In the genomic region with DNA sequence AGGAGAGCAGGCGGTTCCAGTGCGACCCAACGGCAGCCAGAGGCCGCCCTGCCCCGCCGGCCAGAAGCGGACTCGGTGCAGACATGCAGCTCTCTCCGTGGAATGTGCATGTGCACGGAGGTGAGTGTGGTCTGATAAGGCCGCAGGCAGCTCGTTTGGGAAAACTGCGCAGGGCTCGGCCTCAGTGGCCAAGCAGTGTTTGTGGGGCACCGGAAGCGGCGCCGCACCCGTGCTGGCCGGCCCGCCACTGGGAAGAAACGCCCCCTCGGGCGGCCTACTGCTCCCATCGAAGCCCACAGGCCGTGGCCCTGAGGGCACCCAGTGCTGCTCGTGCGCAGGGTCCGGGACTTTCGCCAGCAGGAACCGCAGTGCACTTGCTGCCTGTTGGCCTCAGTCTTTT, we compare ENCODE assay signal across 31 cellular contexts. TPM values are rescaled to one million over a fixed set of nuclear protein-coding genes. Genes with fewer than 3 reads are reported as not detected.
"Had no signal": no experiment of that assay in that cellular context is flagged by ENCODE, and none has a peak within 500 bp of the region (broad histone marks: within the 10 kb centered on the region; RNA-seq: fewer than 3 reads in every experiment).

No MANE protein-coding gene starts in this region.

- H3K4me1 Mint-ChIP-seq: immature natural killer cell; mesothelial cell of epicardium; naive B cell; nephron; neural progenitor cell; stimulated activated memory B cell treated with anti-CD40 and anti-IgM and Interleukin-4, amounts not matched to agents 10 μg/mL and 1 μg/mL and 100 μg/mL, for 72 hours; stimulated activated naive CD8-positive, alpha-beta T cell treated with anti-CD3 and anti-CD28 coated beads, Interleukin-15, amount 100 ng/mL, for 72 hours had no signal

- H3K4me3 ChIP-seq: left lung, lung, neural progenitor cell, ovary, prostate gland, sigmoid colon, thyroid gland, transverse colon, upper lobe of left lung, vagina had no signal

- H3K9me3 ChIP-seq: left lung, ovary, prostate gland, sigmoid colon, thyroid gland, transverse colon, upper lobe of left lung, vagina had no signal

- H3K4me2 ChIP-seq: neural progenitor cell had no signal

- H3K27me3 Mint-ChIP-seq: naive B cell; stimulated activated memory B cell treated with anti-CD40 and anti-IgM and Interleukin-4, amounts not matched to agents 10 μg/mL and 1 μg/mL and 100 μg/mL, for 72 hours; stimulated activated naive CD8-positive, alpha-beta T cell treated with anti-CD3 and anti-CD28 coated beads, Interleukin-15, amount 100 ng/mL, for 72 hours had no signal

- H3K36me3 ChIP-seq: neural progenitor cell, ovary, prostate gland, thyroid gland, transverse colon had no signal

- H3K36me3 Mint-ChIP-seq: naive B cell had no signal

- H3K27me3 ChIP-seq: left lung, neural progenitor cell, ovary, sigmoid colon, thyroid gland, transverse colon, upper lobe of left lung, vagina had no signal

- H3K27ac Mint-ChIP-seq: immature natural killer cell; mesothelial cell of epicardium; naive B cell; nephron; neural progenitor cell; stimulated activated memory B cell treated with anti-CD40 and anti-IgM and Interleukin-4, amounts not matched to agents 10 μg/mL and 1 μg/mL and 100 μg/mL, for 72 hours; stimulated activated naive CD8-positive, alpha-beta T cell treated with anti-CD3 and anti-CD28 coated beads, Interleukin-15, amount 100 ng/mL, for 72 hours had no signal

- H3K9me3 Mint-ChIP-seq: immature natural killer cell; mesothelial cell of epicardium; nephron; neural progenitor cell; stimulated activated memory B cell treated with anti-CD40 and anti-IgM and Interleukin-4, amounts not matched to agents 10 μg/mL and 1 μg/mL and 100 μg/mL, for 72 hours; stimulated activated naive CD8-positive, alpha-beta T cell treated with anti-CD3 and anti-CD28 coated beads, Interleukin-15, amount 100 ng/mL, for 72 hours had no signal

- H2AFZ ChIP-seq: neural progenitor cell had no signal

- H3K9ac ChIP-seq: neural progenitor cell had no signal

- DNase-seq: hypothalamus; immature natural killer cell; kidney; left colon; mesendoderm; naive B cell; ovary; posterior cingulate gyrus; retina; sigmoid colon; small intestine; stimulated activated CD4-positive, alpha-beta T cell treated with anti-CD3 and anti-CD28 coated beads, Interleukin-1b, Interleukin-23, amount 100 ng/mL, for 48 hours; stimulated activated CD4-positive, alpha-beta T cell treated with anti-CD3 and anti-CD28 coated beads, Interleukin-2, amount 100 ng/mL, for 48 hours; stimulated activated CD4-positive, alpha-beta T cell treated with anti-CD3 and anti-CD28 coated beads, Interleukin-4, amount 100 ng/mL, for 4 hours; stimulated activated CD8-positive, alpha-beta memory T cell treated with anti-CD3 and anti-CD28 coated beads, Interleukin-4, amount 100 ng/mL, for 48 hours; stimulated activated naive CD4-positive, alpha-beta T cell treated with Interleukin-2 at 50 U/mL for 16 hours; stimulated activated naive CD8-positive, alpha-beta T cell treated with anti-CD3 and anti-CD28 coated beads, Interleukin-15, amount 100 ng/mL, for 72 hours; substantia nigra; thyroid gland; transverse colon had no signal

- H3K27ac ChIP-seq: left lung, neural progenitor cell, ovary, prostate gland, thyroid gland, upper lobe of left lung, vagina had no signal

- ATAC-seq: left colon; left lung; right cardiac atrium; stimulated activated memory B cell treated with anti-CD40 and anti-IgM and Interleukin-4, amounts not matched to agents 10 μg/mL and 1 μg/mL and 100 μg/mL, for 72 hours; stimulated activated naive CD8-positive, alpha-beta T cell treated with anti-CD3 and anti-CD28 coated beads, Interleukin-15, amount 100 ng/mL, for 72 hours had no signal

- H3K4me1 ChIP-seq: left lung, neural progenitor cell, prostate gland, thyroid gland, transverse colon, upper lobe of left lung, vagina had no signal

- H3K4me3 Mint-ChIP-seq: immature natural killer cell; mesothelial cell of epicardium; naive B cell; nephron; neural progenitor cell; stimulated activated memory B cell treated with anti-CD40 and anti-IgM and Interleukin-4, amounts not matched to agents 10 μg/mL and 1 μg/mL and 100 μg/mL, for 72 hours; stimulated activated naive CD8-positive, alpha-beta T cell treated with anti-CD3 and anti-CD28 coated beads, Interleukin-15, amount 100 ng/mL, for 72 hours had no signal

RNA-seq across cellular contexts. Expression of gene PRELID3A, which starts 25.2 kb away (rescaled TPM):
- total RNA-seq: mononuclear cell had no signal
- polyA plus RNA-seq: immature natural killer cell had no signal
